In the genomic region with DNA sequence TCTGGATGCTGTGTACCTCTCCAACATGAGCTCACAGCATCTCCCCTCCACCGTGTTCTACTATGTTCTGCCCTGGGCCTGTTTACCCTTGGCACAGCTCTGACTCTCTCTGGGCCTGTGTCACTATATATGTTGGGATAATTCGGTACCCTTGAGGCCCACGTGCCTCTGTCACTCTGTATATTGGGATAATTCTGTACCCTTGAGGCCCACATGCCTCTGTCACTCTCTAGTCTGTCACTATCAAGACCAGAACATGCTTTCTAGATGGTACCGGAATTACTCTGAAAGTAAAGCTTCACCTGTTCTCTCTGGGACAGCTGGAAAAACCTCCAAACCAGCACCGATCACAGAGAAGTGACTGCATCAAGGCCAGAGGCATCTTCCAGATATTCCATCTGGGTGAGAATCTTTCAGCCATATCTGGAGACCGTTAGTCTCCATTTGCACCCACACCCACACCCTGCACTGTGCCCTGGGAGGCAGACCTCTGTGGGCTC, we compare ENCODE assay signal across 20 cellular contexts. TPM values are rescaled to one million over a fixed set of nuclear protein-coding genes. Genes with fewer than 3 reads are reported as not detected.
DNase-seq lines count a peak whose midpoint lies in the region; ATAC-seq and TF ChIP-seq lines count a peak whose summit lies in the region.
"Had no signal": no experiment of that assay in that cellular context is flagged by ENCODE, and none has a peak within 500 bp of the region (broad histone marks: within the 10 kb centered on the region; RNA-seq: fewer than 3 reads in every experiment).

No MANE protein-coding gene starts in this region.

- peaks cover 74% of the 10 kb centered on the region for H3K4me1 Mint-ChIP-seq in stimulated activated naive CD8-positive, alpha-beta T cell treated with anti-CD3 and anti-CD28 coated beads, Interleukin-15, Interleukin-2, amounts not matched to agents 100 ng/mL and 50 ng/mL, for 24 hours (ENCODE audit: low read depth)
- peaks cover 70% of the 10 kb centered on the region for H3K4me1 Mint-ChIP-seq in stimulated activated naive CD8-positive, alpha-beta T cell treated with anti-CD3 and anti-CD28 coated beads, Interleukin-15, amount 100 ng/mL, for 72 hours
- peaks cover 89 to 99% (median 98%) of the 10 kb centered on the region in 3 donors for H3K4me1 Mint-ChIP-seq in naive B cell

- H3K79me2 ChIP-seq in MM.1S (ENCODE audit: low read length): no peaks in the 10 kb centered on the region

- no peak for ATAC-seq in stimulated activated naive CD8-positive, alpha-beta T cell treated with anti-CD3 and anti-CD28 coated beads, Interleukin-15, amount 100 ng/mL, for 72 hours
- ATAC-seq in naive B cell (ENCODE audit: low read depth in 2 of 2): no peak
- ATAC-seq in GM18873 (IDR thresholded peaks at IDR 0.05; ENCODE audit: low FRiP score, unreplicated experiment): no peak
- no peak for ATAC-seq in GM21360 (IDR thresholded peaks at IDR 0.05; ENCODE audit: unreplicated experiment)
- ATAC-seq: body of pancreas had no signal

- no peaks in the 10 kb centered on the region for H3K27me3 Mint-ChIP-seq in stimulated activated naive CD8-positive, alpha-beta T cell treated with anti-CD3 and anti-CD28 coated beads, Interleukin-15, Interleukin-2, amounts not matched to agents 100 ng/mL and 50 ng/mL, for 24 hours
- H3K27me3 Mint-ChIP-seq in stimulated activated naive CD8-positive, alpha-beta T cell treated with anti-CD3 and anti-CD28 coated beads, Interleukin-15, amount 100 ng/mL, for 72 hours: peaks cover 4% of the 10 kb centered on the region
- no peaks in the 10 kb centered on the region for H3K27me3 Mint-ChIP-seq in naive B cell

- H3K36me3 Mint-ChIP-seq in stimulated activated naive CD8-positive, alpha-beta T cell treated with anti-CD3 and anti-CD28 coated beads, Interleukin-15, Interleukin-2, amounts not matched to agents 100 ng/mL and 50 ng/mL, for 24 hours (ENCODE audit: low read depth): no peaks in the 10 kb centered on the region
- peaks cover 0 to 8% of the 10 kb centered on the region in 2 donors for H3K36me3 Mint-ChIP-seq in naive B cell

- H3K9me2 ChIP-seq in MM.1S (replicated peaks; ENCODE audit: insufficient read depth, low read length): no peaks in the 10 kb centered on the region

- no peak overlapping the region for H2AFZ ChIP-seq in MM.1S (ENCODE audit: low read length)

- H3K4me1 ChIP-seq in MM.1S (ENCODE audit: low read length): peaks cover 87% of the 10 kb centered on the region
- H3K4me1 ChIP-seq: colonic mucosa had no signal

- H3K4me3 Mint-ChIP-seq in stimulated activated naive CD8-positive, alpha-beta T cell treated with anti-CD3 and anti-CD28 coated beads, Interleukin-15, Interleukin-2, amounts not matched to agents 100 ng/mL and 50 ng/mL, for 24 hours: no peak overlapping the region
- H3K4me3 Mint-ChIP-seq in stimulated activated naive CD8-positive, alpha-beta T cell treated with anti-CD3 and anti-CD28 coated beads, Interleukin-15, amount 100 ng/mL, for 72 hours: no peak overlapping the region
- H3K4me3 Mint-ChIP-seq in naive B cell: peak overlapping the region in 7 of 8 donors; percentile 10 to 81 (median 65)
- H3K4me3 Mint-ChIP-seq: H9 had no signal

- no peaks in the 10 kb centered on the region for H3K9me3 ChIP-seq in MM.1S (replicated peaks; ENCODE audit: insufficient read depth, low read length)
- H3K9me3 ChIP-seq: body of pancreas, colonic mucosa, tibial artery had no signal

- no peak overlapping the region for H3K4me2 ChIP-seq in MM.1S (ENCODE audit: low read depth, low read length)

- no peaks in the 10 kb centered on the region for H3K9me3 Mint-ChIP-seq in stimulated activated naive CD8-positive, alpha-beta T cell treated with anti-CD3 and anti-CD28 coated beads, Interleukin-15, Interleukin-2, amounts not matched to agents 100 ng/mL and 50 ng/mL, for 24 hours
- no peaks in the 10 kb centered on the region for H3K9me3 Mint-ChIP-seq in stimulated activated naive CD8-positive, alpha-beta T cell treated with anti-CD3 and anti-CD28 coated beads, Interleukin-15, amount 100 ng/mL, for 72 hours
- no peaks in the 10 kb centered on the region for H3K9me3 Mint-ChIP-seq in naive B cell
- H3K9me3 Mint-ChIP-seq: H9 had no signal

- H3K27ac Mint-ChIP-seq in stimulated activated naive CD8-positive, alpha-beta T cell treated with anti-CD3 and anti-CD28 coated beads, Interleukin-15, Interleukin-2, amounts not matched to agents 100 ng/mL and 50 ng/mL, for 24 hours: peak overlapping the region; percentile 34
- peak overlapping the region in 1 of 2 donors; percentile 47 for H3K27ac Mint-ChIP-seq in stimulated activated naive CD8-positive, alpha-beta T cell treated with anti-CD3 and anti-CD28 coated beads, Interleukin-15, amount 100 ng/mL, for 72 hours
- peak overlapping the region; percentile 32 to 99 (median 98) for H3K27ac Mint-ChIP-seq in naive B cell

- no peak overlapping the region for H3K4me3 ChIP-seq in MM.1S (ENCODE audit: low read length)
- H3K4me3 ChIP-seq: body of pancreas, colonic mucosa, tibial artery had no signal

- peak overlapping the region; percentile 99 for H3K27ac ChIP-seq in MM.1S (ENCODE audit: low read length)
- H3K27ac ChIP-seq: body of pancreas, colonic mucosa, VCaP had no signal

- H3K27me3 ChIP-seq in MM.1S (replicated peaks; ENCODE audit: insufficient read depth, low read length): no peaks in the 10 kb centered on the region
- H3K27me3 ChIP-seq: body of pancreas, colonic mucosa, tibial artery had no signal

- 0 out of 2 replicates have a peak overlapping the region, but pooled peaks have one; percentile 61 for H3K9ac ChIP-seq in MM.1S (ENCODE audit: low read length)

- DNase-seq in stimulated activated naive CD8-positive, alpha-beta T cell treated with anti-CD3 and anti-CD28 coated beads, Interleukin-15, amount 100 ng/mL, for 72 hours: no peak
- DNase-seq in MM.1S: no peak
- no peak for DNase-seq in naive B cell
- DNase-seq in COLO829 (ENCODE audit: low spot score): no peak
- DNase-seq: activated CD4-positive, alpha-beta T cell treated with anti-CD3 and anti-CD28 coated beads, Interleukin-2, amount 50 U/mL, for 48 hours; body of pancreas; colonic mucosa; mesenchymal stem cell; NCI-H146; NCI-H2171; NCI-H526 treated with DMSO at 0.1 percent for 48 hours; OCI-M1; SIG-M5; T-helper 2 cell had no signal

- no peaks in the 10 kb centered on the region for H3K36me3 ChIP-seq in MM.1S (replicated peaks; ENCODE audit: insufficient read depth, low read length)
- H3K36me3 ChIP-seq: colonic mucosa, tibial artery had no signal

- TF ChIP-seq CTCF in MM.1S (IDR thresholded peaks at IDR 0.05; ENCODE audit: low read length): no peak

- no peaks in the 10 kb centered on the region for H4K20me1 ChIP-seq in MM.1S (ENCODE audit: insufficient read depth, low read length)

- peaks cover 45% of the 10 kb centered on the region for H3F3A ChIP-seq in MM.1S (ENCODE audit: insufficient read depth, low read length)

RNA-seq across cellular contexts. Expression of a gene that starts 9.3 kb away (rescaled TPM):
- polyA plus RNA-seq in naive B cell (ENCODE audit: low read depth in 6 of 6): 100 to 1,000 TPM in 3 of 6 donors, 10 to 100 TPM in 3; 43.0 to 134 (median 104) TPM

Comparison
In these comparisons a context has a peak if more than half of its experiments do, and no peak if none do; other contexts are left out.
1. H3K4me3 Mint-ChIP-seq: peak in naive B cell (7 of 8); none in stimulated activated naive CD8-positive, alpha-beta T cell treated with anti-CD3 and anti-CD28 coated beads, Interleukin-15, Interleukin-2, amounts not matched to agents 100 ng/mL and 50 ng/mL, for 24 hours (single experiment) and stimulated activated naive CD8-positive, alpha-beta T cell treated with anti-CD3 and anti-CD28 coated beads, Interleukin-15, amount 100 ng/mL, for 72 hours (0 of 2).